8 cellular contexts compared by ENCODE assay signal in the genomic region with DNA sequence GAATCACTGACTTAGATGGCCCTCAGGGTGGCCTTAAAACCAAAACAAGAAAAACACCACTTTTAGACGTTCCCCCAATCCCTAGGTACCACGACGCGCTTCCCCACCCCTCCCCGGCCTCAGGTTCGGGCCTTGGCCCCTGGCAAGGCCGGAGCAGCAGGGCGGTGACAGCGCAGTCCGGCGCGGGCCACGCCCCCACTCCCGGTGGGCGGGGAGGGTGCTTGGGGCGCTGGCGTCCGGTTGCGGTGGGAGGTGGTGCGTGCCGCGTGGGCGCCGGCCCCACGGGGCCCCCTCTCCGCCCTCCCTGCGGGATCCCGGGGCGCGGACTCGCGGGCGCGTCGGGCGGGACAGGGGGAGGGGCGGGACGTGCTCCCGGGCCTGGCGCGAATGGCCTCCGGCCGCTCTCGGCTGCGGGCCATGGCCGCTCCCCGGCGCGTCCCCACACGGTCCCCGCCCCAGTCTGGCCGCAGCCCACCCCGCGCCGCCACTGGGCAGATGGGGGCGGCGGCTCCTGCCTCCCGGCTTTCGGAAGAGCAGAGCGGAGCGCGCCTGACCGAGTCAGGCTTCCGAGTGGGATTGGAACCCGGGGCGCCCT. TPM values are rescaled to one million over a fixed set of nuclear protein-coding genes. Genes with fewer than 3 reads are reported as not detected.
DNase-seq lines count a peak whose midpoint lies in the region; ATAC-seq and TF ChIP-seq lines count a peak whose summit lies in the region.

No MANE protein-coding gene starts in this region.

- peak overlapping the region; percentile 42 for H3K4me3 ChIP-seq in kidney epithelial cell (ENCODE audit: low read depth, low read length)

- peak; percentile 25 for ATAC-seq in GM18867 (IDR thresholded peaks at IDR 0.05; ENCODE audit: unreplicated experiment)
- peak; percentile 17 for ATAC-seq in HG02981 (IDR thresholded peaks at IDR 0.05; ENCODE audit: unreplicated experiment)

- H3K27ac ChIP-seq in angular gyrus (ENCODE audit: low read depth, low read length) (peak overlapping the region; percentile 48), substantia nigra (ENCODE audit: low read depth, low read length, poor library complexity, severe bottlenecking) (peak overlapping the region; percentile 53)

- TF ChIP-seq CTCF in kidney epithelial cell (IDR thresholded peaks at IDR 0.05; ENCODE audit: insufficient read depth, low read length, poor library complexity, severe bottlenecking), result no peak

- no peaks in the 10 kb centered on the region for H3K36me3 ChIP-seq in kidney epithelial cell (ENCODE audit: control insufficient read depth, insufficient read depth, low read length)

- DNase-seq in kidney epithelial cell (ENCODE audit: low read depth) (no peak), substantia nigra (lab: John Stamatoyannopoulos, UW) (peak in 17 of 49 donors; percentile 18 to 64 (median 35)), kidney tubule cell (ENCODE audit: low spot score) (no peak), superior temporal gyrus (ENCODE audit: extremely low spot score) (no peak), GOT3 (lab: John Stamatoyannopoulos, UW) (no peak)

- H3K27me3 ChIP-seq in kidney epithelial cell (ENCODE audit: control insufficient read depth, insufficient read depth, low read length), result peaks cover 9% of the 10 kb centered on the region

RNA-seq across cellular contexts. Expression of gene PPP1R3G, which starts 0.9 kb away (rescaled TPM):
- total RNA-seq in kidney epithelial cell, result 0.96 and 2.1 TPM in 2 replicates
